Comparison of ENCODE assay signal across 8 cellular contexts in genomic region chr14:23469906-23470403, GRCh38. TPM values are rescaled to one million over a fixed set of nuclear protein-coding genes. Genes with fewer than 3 reads are reported as not detected.
DNase-seq lines count a peak whose midpoint lies in the region; ATAC-seq, FAIRE-seq and TF ChIP-seq lines count a peak whose summit lies in the region.

No MANE protein-coding gene starts in this region.

- ATAC-seq in GM18517 (IDR thresholded peaks at IDR 0.05; ENCODE audit: unreplicated experiment) (peak; percentile 2), HG03460 (IDR thresholded peaks at IDR 0.05; ENCODE audit: unreplicated experiment) (peak; percentile 3), HG03565 (IDR thresholded peaks at IDR 0.05; ENCODE audit: unreplicated experiment) (no peak)

- H4K20me1 ChIP-seq in osteoblast (ENCODE audit: insufficient read depth, low read length), result no peaks in the 10 kb centered on the region

- DNase-seq in effector memory CD4-positive, alpha-beta T cell, result no peak
- DNase-seq in osteoblast (ENCODE audit: insufficient read length, low spot score, missing footprints) (no peak), RCC 7860 (ENCODE audit: low spot score) (no peak), NCI-H1105 (lab: John Stamatoyannopoulos, UW) (no peak), 8988T (no peak)

- H3K4me2 ChIP-seq in osteoblast (ENCODE audit: insufficient read depth, low read length), result peak overlapping the region; percentile 93

- no peaks in the 10 kb centered on the region for H3K9me3 ChIP-seq in effector memory CD4-positive, alpha-beta T cell (ENCODE audit: control insufficient read depth, low read length)
- no peaks in the 10 kb centered on the region for H3K9me3 ChIP-seq in osteoblast (ENCODE audit: low read depth, low read length)

- peak overlapping the region; percentile 77 for H3K4me3 ChIP-seq in effector memory CD4-positive, alpha-beta T cell (ENCODE audit: insufficient read depth, low read depth, low read length, poor library complexity, severe bottlenecking)
- peak overlapping the region; percentile 89 for H3K4me3 ChIP-seq in osteoblast (ENCODE audit: insufficient read depth, low read length)

- FAIRE-seq in RCC 7860 (lab: Jason Lieb, UNC), result no peak

- peaks cover 18% of the 10 kb centered on the region for H3K79me2 ChIP-seq in osteoblast (ENCODE audit: insufficient read depth, low read length)

- peak overlapping the region; percentile 93 for H2AFZ ChIP-seq in osteoblast (ENCODE audit: low read length)

- peaks cover 41% of the 10 kb centered on the region for H3K36me3 ChIP-seq in effector memory CD4-positive, alpha-beta T cell (ENCODE audit: control insufficient read depth, insufficient read depth, low read length)
- H3K36me3 ChIP-seq in osteoblast (ENCODE audit: insufficient read depth, low read length), result peaks cover 37% of the 10 kb centered on the region

- peaks cover 7% of the 10 kb centered on the region for H3K4me1 ChIP-seq in effector memory CD4-positive, alpha-beta T cell (ENCODE audit: control insufficient read depth, insufficient read depth, low read length, poor library complexity, severe bottlenecking)
- H3K4me1 ChIP-seq in osteoblast (ENCODE audit: insufficient read depth, low read length), result peaks cover 10% of the 10 kb centered on the region

- H3K27ac ChIP-seq in effector memory CD4-positive, alpha-beta T cell (ENCODE audit: insufficient read depth, low read length, poor library complexity, severe bottlenecking), result peak overlapping the region; percentile 88
- peak overlapping the region; percentile 92 for H3K27ac ChIP-seq in osteoblast (ENCODE audit: low read depth, low read length)

- no peaks in the 10 kb centered on the region for H3K27me3 ChIP-seq in effector memory CD4-positive, alpha-beta T cell (replicated peaks; ENCODE audit: control insufficient read depth, insufficient read depth, low read length, poor library complexity, severe bottlenecking)
- H3K27me3 ChIP-seq in osteoblast (ENCODE audit: insufficient read depth, low read length), result no peaks in the 10 kb centered on the region

- TF ChIP-seq CTCF in osteoblast (IDR thresholded peaks at IDR 0.05; ENCODE audit: extremely low read depth, low read depth, low read length), result no peak

RNA-seq across cellular contexts. Expression of gene NGDN, which starts 0.5 kb away (rescaled TPM):
- 37.4 and 49.6 TPM in 2 replicates for total RNA-seq in osteoblast

RNA-seq across cellular contexts. Expression of gene MYH7, which starts 34.5 kb away (rescaled TPM):
- not detected in 2 replicates for total RNA-seq in osteoblast
